In the genomic region with DNA sequence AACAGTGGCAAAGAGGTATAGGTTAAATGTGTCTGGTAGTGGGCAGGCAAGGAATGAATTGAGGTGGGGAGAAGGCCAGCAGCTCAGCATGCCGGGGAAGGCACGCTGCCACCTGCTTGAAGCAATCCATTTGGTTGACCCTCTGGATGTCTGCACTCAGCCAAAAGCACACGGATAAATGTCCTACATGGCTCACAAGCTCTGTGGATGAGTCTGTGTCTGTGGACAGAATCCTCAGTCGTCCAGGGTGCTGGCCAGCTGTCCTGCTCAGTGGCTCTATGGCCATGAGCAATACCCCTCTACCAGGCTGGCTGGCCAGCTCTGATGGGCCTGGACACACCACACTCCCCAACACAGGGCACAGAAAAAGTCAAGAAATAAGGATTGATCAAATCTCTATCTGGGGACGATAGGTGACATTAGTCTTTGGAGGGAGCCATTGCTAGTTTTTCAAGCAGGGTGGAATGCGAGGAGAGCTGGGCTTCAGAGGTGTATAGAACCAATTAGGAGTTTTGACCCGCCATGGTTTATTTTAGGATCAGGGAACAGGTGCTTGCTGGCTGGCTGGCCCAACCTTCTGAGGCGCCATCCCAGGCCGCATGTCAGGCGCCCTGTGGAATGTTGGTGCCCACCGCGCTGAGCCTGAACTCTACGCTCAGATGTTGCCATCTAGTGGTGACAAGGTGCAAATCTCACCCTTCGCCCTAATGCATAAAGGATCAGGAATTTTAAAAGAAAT, we compare ENCODE assay signal across 8 cellular contexts.
DNase-seq lines count a peak whose midpoint lies in the region; ATAC-seq, FAIRE-seq and TF ChIP-seq lines count a peak whose summit lies in the region.

No MANE protein-coding gene starts in this region.

- TF ChIP-seq CTCF in C4-2B (conservative IDR thresholded peaks at IDR 0.05): peak; percentile 90
- peak; percentile 70 to 82 (median 78) for TF ChIP-seq CTCF in K562 (IDR thresholded peaks at IDR 0.05 in 2 of 3, conservative IDR thresholded peaks at IDR 0.05 in 1 of 3; ENCODE audit: insufficient read depth in 2 of 3, low read depth in 1 of 3, low read length in 3 of 3)
- TF ChIP-seq CTCF in spleen (IDR thresholded peaks at IDR 0.05 in 8 of 11, conservative IDR thresholded peaks at IDR 0.05 in 3 of 11): peak; percentile 16 to 82 (median 72)

- ATAC-seq in HG02970 (IDR thresholded peaks at IDR 0.05; ENCODE audit: low FRiP score, unreplicated experiment): peak; percentile 82
- peak; percentile 94 for ATAC-seq in K562

- no peaks in the 10 kb centered on the region for H3K9me1 ChIP-seq in K562 (ENCODE audit: control insufficient read depth, insufficient read depth, low read length)

- no peak for FAIRE-seq in GM12892 (lab: Jason Lieb, UNC)
- FAIRE-seq in K562 (lab: Jason Lieb, UNC): peak; percentile 69

- no peak for TF ChIP-seq POLR2A in GM12892 (IDR thresholded peaks at IDR 0.05; ENCODE audit: low read depth, low read length)
- no peak for TF ChIP-seq POLR2A in K562 (conservative IDR thresholded peaks at IDR 0.05)
- TF ChIP-seq POLR2A in spleen (IDR thresholded peaks at IDR 0.05): no peak

- H2AFZ ChIP-seq in K562 (ENCODE audit: low read depth, low read length): no peak overlapping the region

- no TSS peak for BruUV-seq in K562 (replicated peaks; lab: Mats Ljungman, UMichigan)

- H3K79me2 ChIP-seq in K562 (ENCODE audit: control insufficient read depth, insufficient read depth, low read length): no peaks in the 10 kb centered on the region

- H3K27me3 ChIP-seq in K562 (ENCODE audit: control insufficient read depth in 2 of 2, insufficient read depth in 2 of 2, low read length in 2 of 2) (no peaks in the 10 kb centered on the region), iPS DF 6.9 (ENCODE audit: control insufficient read depth, insufficient read depth, low read length) (no peaks in the 10 kb centered on the region), spleen (replicated peaks in 1 of 7) (no peaks in the 10 kb centered on the region)

- intact Hi-C loops in K562 (cut with micrococcal nuclease) (loop anchor here (2.0 kb wide), 1 partner anchor 1166 kb away; no protein-coding TSS in a partner anchor), spleen (cut with DNase I; ENCODE audit: low total_unique reads) (loop anchor here (5.0 kb wide), 1 partner anchor 1166 kb away; a partner anchor contains a TSS)

- no peak for TF ChIP-seq EP300 in K562 (IDR thresholded peaks at IDR 0.05; ENCODE audit: low read length)

- H3K9me3 ChIP-seq in K562 (replicated peaks; ENCODE audit: control insufficient read depth, insufficient read depth, low read depth, low read length) (no peaks in the 10 kb centered on the region), iPS DF 6.9 (ENCODE audit: control insufficient read depth, insufficient read depth, low read length) (no peaks in the 10 kb centered on the region), spleen (no peaks in the 10 kb centered on the region)

- H3K36me3 ChIP-seq in K562 (ENCODE audit: control insufficient read depth, insufficient read depth, low read length) (no peaks in the 10 kb centered on the region), iPS DF 6.9 (ENCODE audit: control insufficient read depth, insufficient read depth, low read length) (no peaks in the 10 kb centered on the region), spleen (no peaks in the 10 kb centered on the region)

- TF ChIP-seq RAD21 in K562 (CRISPR knock-in tag; conservative IDR thresholded peaks at IDR 0.05 in 1 of 2, IDR thresholded peaks at IDR 0.05 in 1 of 2): peak; percentile 84 to 87

- H3K4me3 ChIP-seq in K562 (no peak overlapping the region), iPS DF 6.9 (ENCODE audit: low read length) (no peak overlapping the region), spleen (no peak overlapping the region)

- CTCF ChIA-PET in K562 (lab: Yijun Ruan, JAX; ENCODE audit: low intra/inter-chr PET ratio): interaction anchor here (0.8 to 1.3 kb wide), 4 partner anchors 1165 to 1197 kb away, joined by 3 to 5 read pairs (median 4); no protein-coding TSS in a partner anchor

- DNase-seq in GM12892 (ENCODE audit: insufficient read length) (peak; percentile 16), NCI-H69 (lab: John Stamatoyannopoulos, UW) (peak; percentile 39), K562 (ENCODE audit: extremely low read depth in 1 of 4, low spot score in 3 of 4) (peak; percentile 51 to 66 (median 60)), iPS DF 6.9 (ENCODE audit: low read depth, low spot score) (peak; percentile 25), spleen (no peak)
- no peak for DNase-seq in activated effector memory CD4-positive, alpha-beta T cell treated with anti-CD3 and anti-CD28 coated beads, Interleukin-2, amount 50 U/mL, for 16 hours

- H4K20me1 ChIP-seq in K562 (replicated peaks; ENCODE audit: control insufficient read depth, insufficient read depth, low read length): no peaks in the 10 kb centered on the region; the same call in 1 of the 2 replicates

- H3K27ac ChIP-seq in C4-2B (no peak overlapping the region), K562 (ENCODE audit: extremely low read depth, low read depth, low read length) (no peak overlapping the region), iPS DF 6.9 (ENCODE audit: low read length) (no peak overlapping the region), spleen (peak overlapping the region in 2 of 8 donors; percentile 32 to 40)

- no peaks in the 10 kb centered on the region for H3K4me1 ChIP-seq in K562 (replicated peaks in 1 of 2; ENCODE audit: control insufficient read depth in 2 of 2, insufficient read depth in 2 of 2, low read length in 2 of 2)
- no peaks in the 10 kb centered on the region for H3K4me1 ChIP-seq in iPS DF 6.9 (ENCODE audit: control insufficient read depth, insufficient read depth, low read length)
- peaks cover 0 to 8% (median 2%) of the 10 kb centered on the region in 6 donors for H3K4me1 ChIP-seq in spleen

- 2% methylated on average over 11 of the region's 14 CpGs for WGBS in K562 (ENCODE audit: insufficient coverage, low coverage, missing lambda C conversion rate)
- WGBS in iPS DF 6.9 (ENCODE audit: insufficient coverage, insufficient read length): no CpG with 5 or more reads among the region's 14 CpGs
- 36 to 44% (median 39%) methylated on average over 13 to 14 of the region's 14 CpGs for WGBS in spleen, 5 donors

- H3K4me2 ChIP-seq in K562 (ENCODE audit: insufficient read depth, low read length): no peak overlapping the region

- H3K9ac ChIP-seq in K562 (ENCODE audit: insufficient read depth in 1 of 2, low read depth in 2 of 2, low read length in 2 of 2): no peak overlapping the region

- POLR2A ChIA-PET in K562 (lab: Yijun Ruan, JAX): interaction anchor here (0.8 kb wide), 1 partner anchor 9 kb away, joined by 3 read pairs; no protein-coding TSS in a partner anchor

- in situ Hi-C loops in K562 (cut with MboI): loop anchor here (10.0 kb wide), 1 partner anchor 1164 kb away; a partner anchor contains a TSS

TF ChIP-seq in K562, 482 proteins besides CTCF, POLR2A, EP300 and RAD21 (continues in another document):
- TF ChIP-seq JUN (IDR thresholded peaks at IDR 0.05; ENCODE audit: borderline replicate concordance, low read depth, low read length) (no peak), JUN (CRISPR knock-in tag; IDR thresholded peaks at IDR 0.05; ENCODE audit: borderline replicate concordance) (no peak), KLF13 (tag; IDR thresholded peaks at IDR 0.05; ENCODE audit: borderline replicate concordance, low read depth) (no peak), SMC3 (conservative IDR thresholded peaks at IDR 0.05; ENCODE audit: insufficient read depth, low read depth, low read length) (peak; percentile 78), KLF10 (CRISPR knock-in tag; IDR thresholded peaks at IDR 0.05) (no peak), LARP7 (IDR thresholded peaks at IDR 0.05) (no peak), TEAD2 (tag; IDR thresholded peaks at IDR 0.05) (peak; percentile 44; the same call in 1 of the 2 replicates), KDM1A (IDR thresholded peaks at IDR 0.05) (no peak), FOXK1 (CRISPR knock-in tag; IDR thresholded peaks at IDR 0.05; ENCODE audit: borderline replicate concordance) (no peak)
- TF ChIP-seq, protein P1, sequence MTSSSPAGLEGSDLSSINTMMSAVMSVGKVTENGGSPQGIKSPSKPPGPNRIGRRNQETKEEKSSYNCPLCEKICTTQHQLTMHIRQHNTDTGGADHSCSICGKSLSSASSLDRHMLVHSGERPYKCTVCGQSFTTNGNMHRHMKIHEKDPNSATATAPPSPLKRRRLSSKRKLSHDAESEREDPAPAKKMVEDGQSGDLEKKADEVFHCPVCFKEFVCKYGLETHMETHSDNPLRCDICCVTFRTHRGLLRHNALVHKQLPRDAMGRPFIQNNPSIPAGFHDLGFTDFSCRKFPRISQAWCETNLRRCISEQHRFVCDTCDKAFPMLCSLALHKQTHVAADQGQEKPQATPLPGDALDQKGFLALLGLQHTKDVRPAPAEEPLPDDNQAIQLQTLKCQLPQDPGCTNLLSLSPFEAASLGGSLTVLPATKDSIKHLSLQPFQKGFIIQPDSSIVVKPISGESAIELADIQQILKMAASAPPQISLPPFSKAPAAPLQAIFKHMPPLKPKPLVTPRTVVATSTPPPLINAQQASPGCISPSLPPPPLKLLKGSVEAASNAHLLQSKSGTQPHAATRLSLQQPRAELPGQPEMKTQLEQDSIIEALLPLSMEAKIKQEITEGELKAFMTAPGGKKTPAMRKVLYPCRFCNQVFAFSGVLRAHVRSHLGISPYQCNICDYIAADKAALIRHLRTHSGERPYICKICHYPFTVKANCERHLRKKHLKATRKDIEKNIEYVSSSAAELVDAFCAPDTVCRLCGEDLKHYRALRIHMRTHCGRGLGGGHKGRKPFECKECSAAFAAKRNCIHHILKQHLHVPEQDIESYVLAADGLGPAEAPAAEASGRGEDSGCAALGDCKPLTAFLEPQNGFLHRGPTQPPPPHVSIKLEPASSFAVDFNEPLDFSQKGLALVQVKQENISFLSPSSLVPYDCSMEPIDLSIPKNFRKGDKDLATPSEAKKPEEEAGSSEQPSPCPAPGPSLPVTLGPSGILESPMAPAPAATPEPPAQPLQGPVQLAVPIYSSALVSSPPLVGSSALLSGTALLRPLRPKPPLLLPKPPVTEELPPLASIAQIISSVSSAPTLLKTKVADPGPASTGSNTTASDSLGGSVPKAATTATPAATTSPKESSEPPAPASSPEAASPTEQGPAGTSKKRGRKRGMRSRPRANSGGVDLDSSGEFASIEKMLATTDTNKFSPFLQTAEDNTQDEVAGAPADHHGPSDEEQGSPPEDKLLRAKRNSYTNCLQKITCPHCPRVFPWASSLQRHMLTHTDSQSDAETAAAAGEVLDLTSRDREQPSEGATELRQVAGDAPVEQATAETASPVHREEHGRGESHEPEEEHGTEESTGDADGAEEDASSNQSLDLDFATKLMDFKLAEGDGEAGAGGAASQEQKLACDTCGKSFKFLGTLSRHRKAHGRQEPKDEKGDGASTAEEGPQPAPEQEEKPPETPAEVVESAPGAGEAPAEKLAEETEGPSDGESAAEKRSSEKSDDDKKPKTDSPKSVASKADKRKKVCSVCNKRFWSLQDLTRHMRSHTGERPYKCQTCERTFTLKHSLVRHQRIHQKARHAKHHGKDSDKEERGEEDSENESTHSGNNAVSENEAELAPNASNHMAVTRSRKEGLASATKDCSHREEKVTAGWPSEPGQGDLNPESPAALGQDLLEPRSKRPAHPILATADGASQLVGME (CRISPR knock-in tag; IDR thresholded peaks at IDR 0.05): no peak

Comparison
In these comparisons a context has a peak if more than half of its experiments do, and no peak if none do; other contexts are left out.
1. DNase-seq: peak in GM12892 (single experiment), NCI-H69 (single experiment), K562 (4 of 4) and iPS DF 6.9 (single experiment); none in spleen (single experiment) and activated effector memory CD4-positive, alpha-beta T cell treated with anti-CD3 and anti-CD28 coated beads, Interleukin-2, amount 50 U/mL, for 16 hours (single experiment).
2. Peak in every context shown above with its lines, with median percentiles within 50 percentile points of each other: CTCF ChIP-seq.